In genomic region chr15:69824877-69825406, GRCh38 we compare ENCODE assay signal across 27 cellular contexts.
DNase-seq lines count a peak whose midpoint lies in the region; ATAC-seq, FAIRE-seq and TF ChIP-seq lines count a peak whose summit lies in the region.
"Had no signal": no experiment of that assay in that cellular context is flagged by ENCODE, and none has a peak within 500 bp of the region (broad histone marks: within the 10 kb centered on the region; RNA-seq: fewer than 3 reads in every experiment).

No MANE protein-coding gene starts in this region.

- H3F3A ChIP-seq in neural progenitor cell (ENCODE audit: low read depth): peaks cover 24% of the 10 kb centered on the region

- POLR2A ChIA-PET in HepG2 (lab: Yijun Ruan, JAX): no interaction called here
- POLR2A ChIA-PET in K562 (lab: Yijun Ruan, JAX): no interaction called here

- no peaks in the 10 kb centered on the region for H3K9me1 ChIP-seq in K562 (ENCODE audit: control insufficient read depth, insufficient read depth, low read length)

- TF ChIP-seq POLR2A in HepG2 (IDR thresholded peaks at IDR 0.05; ENCODE audit: insufficient read depth in 1 of 2, low read depth in 2 of 2, low read length in 2 of 2): no peak
- TF ChIP-seq POLR2A in right lobe of liver (IDR thresholded peaks at IDR 0.05): no peak
- TF ChIP-seq POLR2A in K562 (conservative IDR thresholded peaks at IDR 0.05): no peak

- CTCF ChIA-PET in HepG2 (lab: Yijun Ruan, JAX; ENCODE audit: low intra/inter-chr PET ratio, low total read pairs): no interaction called here
- CTCF ChIA-PET in K562 (lab: Yijun Ruan, JAX; ENCODE audit: low intra/inter-chr PET ratio): no interaction called here

- peaks cover 2 to 19% of the 10 kb centered on the region in 2 experiments; a peak in 2 of 5 replicates for H3K27me3 ChIP-seq in HepG2 (ENCODE audit: control insufficient read depth in 1 of 2, insufficient read depth in 2 of 2, low read length in 2 of 2)
- no peaks in the 10 kb centered on the region for H3K27me3 ChIP-seq in right lobe of liver
- peaks cover 0 to 27% of the 10 kb centered on the region in 2 experiments; a peak in 3 of 5 replicates for H3K27me3 ChIP-seq in K562 (ENCODE audit: control insufficient read depth in 2 of 2, insufficient read depth in 2 of 2, low read length in 2 of 2)
- H3K27me3 ChIP-seq in neural progenitor cell: no peaks in the 10 kb centered on the region
- H3K27me3 ChIP-seq: BE2C had no signal

- H3K79me2 ChIP-seq in HepG2 (ENCODE audit: insufficient read depth, low read length) (no peaks in the 10 kb centered on the region), K562 (ENCODE audit: control insufficient read depth, insufficient read depth, low read length) (no peaks in the 10 kb centered on the region), neural progenitor cell (ENCODE audit: low read depth) (no peaks in the 10 kb centered on the region)

- H3K4me2 ChIP-seq in HepG2 (ENCODE audit: low read depth, low read length) (no peak overlapping the region), K562 (ENCODE audit: insufficient read depth, low read length) (no peak overlapping the region), neural progenitor cell (no peak overlapping the region)
- H3K4me2 ChIP-seq: BLaER1 treated with 17β-estradiol and CSF1 and Interleukin-3, amounts not matched to agents 10 nM and 100 nM; GM23338 had no signal

- H3K9me3 Mint-ChIP-seq in neural progenitor cell: peaks cover 4% of the 10 kb centered on the region
- H3K9me3 Mint-ChIP-seq: CD14-positive monocyte; CD4-positive, alpha-beta T cell; CD8-positive, alpha-beta memory T cell; GM23338 had no signal

- DNase-seq in HepG2 (ENCODE audit: low spot score) (no peak), right lobe of liver (no peak), K562 (ENCODE audit: extremely low read depth in 1 of 4, low spot score in 3 of 4) (no peak), neural progenitor cell (ENCODE audit: low spot score) (no peak), urothelium cell line (ENCODE audit: low spot score) (no peak)
- DNase-seq in central memory CD4-positive, alpha-beta T cell: no peak
- DNase-seq: ACHN; AML-193; CD4-positive, alpha-beta T cell; CD8-positive, alpha-beta memory T cell; DMS 273 treated with DMSO at 0.1 percent for 48 hours; DMS79; EL; GDM1 had no signal

- BruUV-seq in HepG2 (replicated peaks; lab: Mats Ljungman, UMichigan): no TSS peak
- no TSS peak for BruUV-seq in K562 (replicated peaks; lab: Mats Ljungman, UMichigan)

- H3K36me3 ChIP-seq in HepG2 (replicated peaks in 1 of 2; ENCODE audit: control insufficient read depth in 1 of 2, insufficient read depth in 2 of 2, low read length in 2 of 2): no peaks in the 10 kb centered on the region
- H3K36me3 ChIP-seq in right lobe of liver: no peaks in the 10 kb centered on the region
- no peaks in the 10 kb centered on the region for H3K36me3 ChIP-seq in K562 (ENCODE audit: control insufficient read depth, insufficient read depth, low read length)
- H3K36me3 ChIP-seq in neural progenitor cell: no peaks in the 10 kb centered on the region
- H3K36me3 ChIP-seq: BE2C; BLaER1 treated with 17β-estradiol and CSF1 and Interleukin-3, amounts not matched to agents 10 nM and 100 nM; HAP-1 had no signal

- H3K9ac ChIP-seq in HepG2 (ENCODE audit: insufficient read depth, low read depth, low read length) (no peak overlapping the region), K562 (ENCODE audit: insufficient read depth in 1 of 2, low read depth in 2 of 2, low read length in 2 of 2) (no peak overlapping the region), neural progenitor cell (no peak overlapping the region)
- H3K9ac ChIP-seq: BLaER1 treated with 17β-estradiol and CSF1 and Interleukin-3, amounts not matched to agents 10 nM and 100 nM had no signal

- FAIRE-seq in HepG2 (lab: Jason Lieb, UNC) (no peak), K562 (lab: Jason Lieb, UNC) (no peak), urothelium cell line (lab: Jason Lieb, UNC) (peak; percentile 63)
- FAIRE-seq: A204.1, D721Med, GM12878, GM19239, H54 had no signal

- peaks cover 64% of the 10 kb centered on the region for H3K4me1 Mint-ChIP-seq in neural progenitor cell
- H3K4me1 Mint-ChIP-seq: CD14-positive monocyte; CD8-positive, alpha-beta memory T cell had no signal

- ATAC-seq in HepG2 (no peak), right lobe of liver (no peak), K562 (no peak), HG03039 (IDR thresholded peaks at IDR 0.05; ENCODE audit: unreplicated experiment) (no peak), HG03469 (IDR thresholded peaks at IDR 0.05; ENCODE audit: unreplicated experiment) (no peak)
- ATAC-seq: GM12878, GM23338 had no signal

- H2AFZ ChIP-seq in HepG2 (ENCODE audit: low read length) (no peak overlapping the region), K562 (ENCODE audit: low read depth, low read length) (no peak overlapping the region), neural progenitor cell (replicated peaks) (no peak overlapping the region)
- H2AFZ ChIP-seq: GM23338 had no signal

- TF ChIP-seq EP300 in HepG2 (IDR thresholded peaks at IDR 0.05; ENCODE audit: low read depth in 2 of 2, low read length in 2 of 2) (no peak), HepG2 (CRISPR knock-in tag; IDR thresholded peaks at IDR 0.05; ENCODE audit: borderline replicate concordance) (no peak), K562 (IDR thresholded peaks at IDR 0.05; ENCODE audit: low read length) (no peak)

- 25% methylated on average over 2 of the region's 2 CpGs for WGBS in HepG2 (ENCODE audit: low lambda C conversion rate)
- WGBS in right lobe of liver (ENCODE audit: insufficient coverage, low coverage, low lambda C conversion rate, missing lambda C conversion rate): 72% methylated on average over 2 of the region's 2 CpGs
- 4% methylated on average over 2 of the region's 2 CpGs for WGBS in K562 (ENCODE audit: insufficient coverage, low coverage, missing lambda C conversion rate)

- H3K27ac Mint-ChIP-seq in neural progenitor cell: peak overlapping the region; percentile 54
- H3K27ac Mint-ChIP-seq: CD14-positive monocyte; CD4-positive, alpha-beta T cell; GM23338 had no signal

- H3K36me3 Mint-ChIP-seq in neural progenitor cell: no peaks in the 10 kb centered on the region
- H3K36me3 Mint-ChIP-seq: CD14-positive monocyte; CD8-positive, alpha-beta memory T cell had no signal

- no peak overlapping the region for H3K27ac ChIP-seq in HepG2 (ENCODE audit: extremely low read length, insufficient read depth, low read length)
- no peak overlapping the region for H3K27ac ChIP-seq in right lobe of liver
- no peak overlapping the region for H3K27ac ChIP-seq in K562 (ENCODE audit: extremely low read depth, low read depth, low read length)
- no peak overlapping the region for H3K27ac ChIP-seq in neural progenitor cell
- H3K27ac ChIP-seq: 22Rv1; BLaER1 treated with 17β-estradiol and CSF1 and Interleukin-3, amounts not matched to agents 10 nM and 100 nM had no signal

- peaks cover 24% of the 10 kb centered on the region for H3K27me3 Mint-ChIP-seq in neural progenitor cell (ENCODE audit: insufficient read depth, low read depth)
- H3K27me3 Mint-ChIP-seq: CD4-positive, alpha-beta T cell had no signal

- no peak overlapping the region for H3K4me3 ChIP-seq in HepG2 (replicated peaks in 1 of 3; ENCODE audit: insufficient read depth in 1 of 3, low read depth in 2 of 3, low read length in 3 of 3)
- no peak overlapping the region for H3K4me3 ChIP-seq in right lobe of liver
- H3K4me3 ChIP-seq in K562: no peak overlapping the region
- H3K4me3 ChIP-seq in neural progenitor cell: no peak overlapping the region
- H3K4me3 ChIP-seq: BLaER1 treated with 17β-estradiol and CSF1 and Interleukin-3, amounts not matched to agents 10 nM and 100 nM; GM12878; GM23338; HAP-1 had no signal

- H3K4me1 ChIP-seq in HepG2 (ENCODE audit: insufficient read depth, low read length) (no peaks in the 10 kb centered on the region), right lobe of liver (no peaks in the 10 kb centered on the region), K562 (replicated peaks in 1 of 2; ENCODE audit: control insufficient read depth in 2 of 2, insufficient read depth in 2 of 2, low read length in 2 of 2) (no peaks in the 10 kb centered on the region), neural progenitor cell (peaks cover 36% of the 10 kb centered on the region)
- H3K4me1 ChIP-seq: BLaER1 treated with 17β-estradiol and CSF1 and Interleukin-3, amounts not matched to agents 10 nM and 100 nM; HAP-1 had no signal

- TF ChIP-seq CTCF in HepG2 (CRISPR knock-in tag; IDR thresholded peaks at IDR 0.05): no peak
- TF ChIP-seq CTCF in right lobe of liver (IDR thresholded peaks at IDR 0.05): no peak
- TF ChIP-seq CTCF in K562 (IDR thresholded peaks at IDR 0.05 in 2 of 3, conservative IDR thresholded peaks at IDR 0.05 in 1 of 3; ENCODE audit: insufficient read depth in 2 of 3, low read depth in 1 of 3, low read length in 3 of 3): no peak
- no peak for TF ChIP-seq CTCF in neural progenitor cell (IDR thresholded peaks at IDR 0.05)

- intact Hi-C loops in HepG2 (cut with micrococcal nuclease; ENCODE audit: unreplicated experiment) (no loop called here), right lobe of liver (cut with DNase I) (no loop called here), K562 (cut with micrococcal nuclease) (no loop called here)

- TF ChIP-seq RAD21 in HepG2 (CRISPR knock-in tag; IDR thresholded peaks at IDR 0.05): no peak
- TF ChIP-seq RAD21 in K562 (CRISPR knock-in tag; conservative IDR thresholded peaks at IDR 0.05 in 1 of 2, IDR thresholded peaks at IDR 0.05 in 1 of 2): no peak

- H4K20me1 ChIP-seq in HepG2 (ENCODE audit: insufficient read depth, low read length) (0 out of 2 replicates have a peak, but pooled peaks cover 2% of the 10 kb centered on the region), K562 (replicated peaks; ENCODE audit: control insufficient read depth, insufficient read depth, low read length) (no peaks in the 10 kb centered on the region; the same call in 1 of the 2 replicates), neural progenitor cell (ENCODE audit: low read depth) (no peaks in the 10 kb centered on the region)

- in situ Hi-C loops in HepG2 (cut with HindIII; ENCODE audit: extremely low pct_ligation_motif_present, low pct_unique_long_range_greater_than_20kb): no loop called here
- in situ Hi-C loops in K562 (cut with MboI): no loop called here

- H3K9me3 ChIP-seq in HepG2 (ENCODE audit: low read length) (no peaks in the 10 kb centered on the region), right lobe of liver (no peaks in the 10 kb centered on the region), K562 (replicated peaks; ENCODE audit: control insufficient read depth, insufficient read depth, low read depth, low read length) (no peaks in the 10 kb centered on the region), neural progenitor cell (ENCODE audit: low read depth) (no peaks in the 10 kb centered on the region)
- H3K9me3 ChIP-seq: BE2C; BLaER1 treated with 17β-estradiol and CSF1 and Interleukin-3, amounts not matched to agents 10 nM and 100 nM; HAP-1 had no signal

- no peak overlapping the region for H3K4me3 Mint-ChIP-seq in neural progenitor cell
- H3K4me3 Mint-ChIP-seq: CD14-positive monocyte; CD4-positive, alpha-beta T cell; CD8-positive, alpha-beta memory T cell; GM23338 had no signal

TF ChIP-seq in HepG2, 621 proteins besides CTCF, POLR2A, EP300 and RAD21 (continues in another document):
- TF ChIP-seq CHCHD3 (CRISPR knock-in tag; IDR thresholded peaks at IDR 0.05) (no peak), ZNF629 (CRISPR knock-in tag; conservative IDR thresholded peaks at IDR 0.05) (peak; percentile 31; the same call in 1 of the 2 replicates)

TF ChIP-seq in K562, 482 proteins besides CTCF, POLR2A, EP300 and RAD21 (continues in another document):
- TF ChIP-seq SMARCA4 (IDR thresholded peaks at IDR 0.05) (no peak), HNRNPK (IDR thresholded peaks at IDR 0.05; ENCODE audit: low read depth, low read length, poor library complexity, severe bottlenecking) (no peak)

Comparison
In these comparisons a context has a peak if more than half of its experiments do, and no peak if none do; other contexts are left out.
1. Of the 241 proteins assayed by ChIP-seq in both HepG2 and K562: peak only in HepG2: none; only in K562: none; in both: CEBPB; in neither: 239; mixed calls (peak in some experiments, not most) for 1.